Comparison of ENCODE assay signal across 8 cellular contexts in genomic region chr13:78137404-78138142, GRCh38.
DNase-seq lines count a peak whose midpoint lies in the region; ATAC-seq and TF ChIP-seq lines count a peak whose summit lies in the region.

No MANE protein-coding gene starts in this region.

- peak; percentile 8 to 10 for DNase-seq in activated CD4-positive, alpha-beta T cell treated with anti-CD3 and anti-CD28 coated beads, Interleukin-2, amount 50 U/mL, for 48 hours
- no peak for DNase-seq in activated CD4-positive, alpha-beta T cell treated with anti-CD3 and anti-CD28 coated beads for 48 hours
- DNase-seq in HPDE6-E6E7 (ENCODE audit: extremely low spot score) (peak; percentile 41), NCI-H82 treated with DMSO at 0.1 percent for 48 hours (lab: John Stamatoyannopoulos, UW; ENCODE audit: unreplicated experiment) (peak; percentile 54), astrocyte of the hippocampus (ENCODE audit: low read depth, low spot score) (peak; percentile 81), iPS DF 19.7 (ENCODE audit: low read depth, low spot score) (peak; percentile 63), spleen (no peak)

- peak; percentile 89 for ATAC-seq in GM21529 (IDR thresholded peaks at IDR 0.05; ENCODE audit: unreplicated experiment)

- TF ChIP-seq POLR2A in spleen (IDR thresholded peaks at IDR 0.05), result no peak

- H3K4me3 ChIP-seq in spleen, result peak overlapping the region in 2 of 8 donors; percentile 13 to 55

- no peaks in the 10 kb centered on the region for H3K27me3 ChIP-seq in spleen (replicated peaks in 1 of 7)

- no peaks in the 10 kb centered on the region for H3K36me3 ChIP-seq in spleen

- intact Hi-C loops in spleen (cut with DNase I; ENCODE audit: low total_unique reads), result loop anchor here (5.0 kb wide), 1 partner anchor 840 kb away; no protein-coding TSS in a partner anchor

- no peak overlapping the region for H3K27ac ChIP-seq in spleen

- WGBS in spleen, 5 donors, result 1 to 2% (median 2%) methylated on average over 6 of the region's 6 CpGs

- peaks cover 0 to 8% (median 6%) of the 10 kb centered on the region in 6 donors for H3K4me1 ChIP-seq in spleen

- no peaks in the 10 kb centered on the region for H3K9me3 ChIP-seq in spleen

- TF ChIP-seq CTCF in spleen (IDR thresholded peaks at IDR 0.05 in 8 of 11, conservative IDR thresholded peaks at IDR 0.05 in 3 of 11), result peak in 10 of 11 experiments; percentile 24 to 79 (median 68)

Comparison
In these comparisons a context has a peak if more than half of its experiments do, and no peak if none do; other contexts are left out.
1. DNase-seq: peak in activated CD4-positive, alpha-beta T cell treated with anti-CD3 and anti-CD28 coated beads, Interleukin-2, amount 50 U/mL, for 48 hours (2 of 2), HPDE6-E6E7 (single experiment), NCI-H82 treated with DMSO at 0.1 percent for 48 hours (single experiment), astrocyte of the hippocampus (single experiment) and iPS DF 19.7 (single experiment); none in activated CD4-positive, alpha-beta T cell treated with anti-CD3 and anti-CD28 coated beads for 48 hours (single experiment) and spleen (single experiment).